25 cellular contexts compared by ENCODE assay signal in the genomic region with DNA sequence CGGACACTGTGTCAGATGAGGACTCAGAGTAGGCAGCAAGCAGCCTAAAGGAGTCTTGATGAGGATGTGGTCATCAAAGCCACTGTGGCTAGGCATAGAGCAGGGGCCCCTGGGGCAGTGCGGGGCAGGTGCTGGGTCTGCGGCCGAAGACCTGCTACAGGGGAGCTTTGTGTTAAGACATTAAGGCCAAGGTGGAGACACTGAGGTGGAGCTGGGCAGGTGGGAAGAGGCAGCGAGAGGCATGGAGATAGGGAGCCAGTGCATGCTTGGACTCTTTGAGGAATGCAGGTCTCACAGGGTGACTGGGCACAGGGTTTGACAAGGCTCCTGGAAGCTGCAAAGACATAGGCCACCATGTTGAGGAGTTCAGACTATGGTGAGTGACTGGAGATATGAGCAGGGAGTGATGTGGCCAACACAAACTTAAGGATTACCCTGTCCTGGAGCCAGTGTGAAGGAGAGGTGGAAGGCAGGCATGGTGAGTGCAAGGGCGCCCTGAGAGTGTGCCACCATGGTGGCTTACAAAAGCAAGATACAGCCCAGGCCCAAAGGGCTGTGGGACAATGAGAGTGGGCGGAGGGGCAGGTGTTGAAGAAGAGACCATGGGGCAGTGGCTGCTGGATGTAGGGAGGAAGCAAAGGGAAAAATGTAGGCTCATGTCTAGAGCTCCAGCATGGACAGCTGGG.
"Had no signal": no experiment of that assay in that cellular context is flagged by ENCODE, and none has a peak within 500 bp of the region (broad histone marks: within the 10 kb centered on the region; RNA-seq: fewer than 3 reads in every experiment).

No MANE protein-coding gene starts in this region.

- H3K4me3 Mint-ChIP-seq: activated B cell treated with CpG ODN at 0.5 μM for 24 hours; activated CD4-positive, alpha-beta memory T cell treated with anti-CD3 and anti-CD28 coated beads for 36 hours; activated T-cell treated with anti-CD3 and anti-CD28 coated beads, Interleukin-2, amount 50 U/mL, for 24 hours; effector memory CD8-positive, alpha-beta T cell had no signal

- H2AFZ ChIP-seq: hepatocyte had no signal

- H3K27ac Mint-ChIP-seq: activated B cell treated with CpG ODN at 0.5 μM for 24 hours; activated CD4-positive, alpha-beta memory T cell treated with anti-CD3 and anti-CD28 coated beads for 36 hours; activated T-cell treated with anti-CD3 and anti-CD28 coated beads, Interleukin-2, amount 50 U/mL, for 24 hours; activated T-helper 2 cell treated with anti-CD3 and anti-CD28 coated beads, Interferon-gamma antibody, Interleukin-2, Interleukin-4, amounts not matched to agents 10 μg/mL and 5 μg/mL and 100 μg/mL, durations not matched to agents 14 hours and 24 hours and 36 hours; effector memory CD8-positive, alpha-beta T cell had no signal

- ATAC-seq: effector memory CD8-positive, alpha-beta T cell; left colon; psoas muscle; SK-N-SH treated with all-trans-retinoic acid at 6 μM for 48 hours had no signal

- H3K27ac ChIP-seq: breast epithelium, hepatocyte, ovary, psoas muscle, right lobe of liver had no signal

- H3K36me3 Mint-ChIP-seq: activated CD4-positive, alpha-beta memory T cell treated with anti-CD3 and anti-CD28 coated beads for 36 hours had no signal

- H3K27me3 Mint-ChIP-seq: activated B cell treated with CpG ODN at 0.5 μM for 24 hours; activated T-cell treated with anti-CD3 and anti-CD28 coated beads, Interleukin-2, amount 50 U/mL, for 24 hours had no signal

- H3K9me3 Mint-ChIP-seq: activated CD4-positive, alpha-beta memory T cell treated with anti-CD3 and anti-CD28 coated beads for 36 hours; activated T-cell treated with anti-CD3 and anti-CD28 coated beads, Interleukin-2, amount 50 U/mL, for 24 hours; activated T-helper 2 cell treated with anti-CD3 and anti-CD28 coated beads, Interferon-gamma antibody, Interleukin-2, Interleukin-4, amounts not matched to agents 10 μg/mL and 5 μg/mL and 100 μg/mL, durations not matched to agents 14 hours and 24 hours and 36 hours had no signal

- H3K4me2 ChIP-seq: hepatocyte had no signal

- H3K4me1 ChIP-seq: breast epithelium, right lobe of liver had no signal

- DNase-seq: activated B cell treated with CpG ODN at 0.5 μM for 24 hours; activated CD4-positive, alpha-beta memory T cell treated with anti-CD3 and anti-CD28 coated beads for 36 hours; activated CD4-positive, alpha-beta T cell treated with anti-CD3 and anti-CD28 coated beads for 4 hours; activated naive CD4-positive, alpha-beta T cell treated with anti-CD3 and anti-CD28 coated beads, Interleukin-2, amount 50 U/mL, for 16 hours; activated T-cell treated with anti-CD3 and anti-CD28 coated beads, Interleukin-2, amount 50 U/mL, for 24 hours; dermis blood vessel endothelial cell; effector memory CD8-positive, alpha-beta T cell; foreskin fibroblast; left colon; midbrain; psoas muscle; stimulated activated naive CD4-positive, alpha-beta T cell; substantia nigra; T-helper 1 cell; T-helper 9 cell; trophoblast cell had no signal

- FAIRE-seq: astrocyte, islet of Langerhans had no signal

- H3K36me3 ChIP-seq: breast epithelium, ovary, right lobe of liver had no signal

- H3K4me3 ChIP-seq: breast epithelium, hepatocyte, lung, ovary, psoas muscle, right lobe of liver had no signal

- H3K27me3 ChIP-seq: breast epithelium, hepatocyte, ovary, right lobe of liver had no signal

- H3K9me3 ChIP-seq: breast epithelium, ovary, psoas muscle, right lobe of liver had no signal
